8 cellular contexts compared by ENCODE assay signal in genomic region chr10:59362184-59362966, GRCh38. TPM values are rescaled to one million over a fixed set of nuclear protein-coding genes. Genes with fewer than 3 reads are reported as not detected.
DNase-seq lines count a peak whose midpoint lies in the region; ATAC-seq and TF ChIP-seq lines count a peak whose summit lies in the region.

TSS of gene FAM13C (minus strand) at chr10:59362549. CDS start at chr10:59362460, 89 bp downstream.

- H3K27ac Mint-ChIP-seq in activated naive CD8-positive, alpha-beta T cell, result no peak within 1 kb of the TSS

- H3K4me3 ChIP-seq in AG10803 (ENCODE audit: low read length), result peak within 1 kb of the TSS; percentile 64

- peaks cover 17% of the 10 kb centered on the region for H3K27me3 Mint-ChIP-seq in activated naive CD8-positive, alpha-beta T cell

- no peak for TF ChIP-seq CTCF in AG10803 (conservative IDR thresholded peaks at IDR 0.05; ENCODE audit: low read length)
- no peak for TF ChIP-seq CTCF in omental fat pad (IDR thresholded peaks at IDR 0.05)

- intact Hi-C loops in Right ventricle myocardium superior (cut with DNase I), result no loop called here

- H3K4me1 Mint-ChIP-seq in activated naive CD8-positive, alpha-beta T cell (ENCODE audit: low read depth), result peaks cover 10% of the 10 kb centered on the region

- ATAC-seq in GM19023 (IDR thresholded peaks at IDR 0.05; ENCODE audit: unreplicated experiment) (peak; percentile 51), Right ventricle myocardium superior (ENCODE audit: poor library complexity) (peak; percentile 84), omental fat pad (ENCODE audit: low FRiP score) (peak; percentile 77)

- no peaks in the 10 kb centered on the region for H3K36me3 Mint-ChIP-seq in activated naive CD8-positive, alpha-beta T cell

- H3K9me3 Mint-ChIP-seq in activated naive CD8-positive, alpha-beta T cell (ENCODE audit: low read depth), result no peaks in the 10 kb centered on the region

- DNase-seq in AG10803 (ENCODE audit: low read depth) (peak; percentile 56), NCI-H2107 treated with DMSO at 0.1 percent for 48 hours (lab: John Stamatoyannopoulos, UW; ENCODE audit: unreplicated experiment) (peak; percentile 30), Right ventricle myocardium superior (peak; percentile 79), omental fat pad (ENCODE audit: low spot score) (no peak), mesenteric fat pad (ENCODE audit: low spot score) (no peak)
- DNase-seq in central memory CD4-positive, alpha-beta T cell, result no peak

- peak within 1 kb of the TSS; percentile 63 for H3K4me3 Mint-ChIP-seq in activated naive CD8-positive, alpha-beta T cell

RNA-seq across cellular contexts. Expression of gene FAM13C, which starts in this region (rescaled TPM):
- 5.9 TPM for total RNA-seq in Right ventricle myocardium superior
- 10 to 100 TPM in 2 of 4 donors, 1 to 10 TPM in 2; 2.2 to 43.0 (median 11.6) TPM for total RNA-seq in omental fat pad
- total RNA-seq in mesenteric fat pad, result 4.4 TPM

Comparison
In these comparisons a context has a peak if more than half of its experiments do, and no peak if none do; other contexts are left out.
1. DNase-seq: peak in AG10803 (single experiment), NCI-H2107 treated with DMSO at 0.1 percent for 48 hours (single experiment) and Right ventricle myocardium superior (single experiment); none in omental fat pad (single experiment), mesenteric fat pad (single experiment) and central memory CD4-positive, alpha-beta T cell (single experiment).
2. Peak in every context shown above with its lines, with median percentiles within 50 percentile points of each other: ATAC-seq.